In the genomic region with DNA sequence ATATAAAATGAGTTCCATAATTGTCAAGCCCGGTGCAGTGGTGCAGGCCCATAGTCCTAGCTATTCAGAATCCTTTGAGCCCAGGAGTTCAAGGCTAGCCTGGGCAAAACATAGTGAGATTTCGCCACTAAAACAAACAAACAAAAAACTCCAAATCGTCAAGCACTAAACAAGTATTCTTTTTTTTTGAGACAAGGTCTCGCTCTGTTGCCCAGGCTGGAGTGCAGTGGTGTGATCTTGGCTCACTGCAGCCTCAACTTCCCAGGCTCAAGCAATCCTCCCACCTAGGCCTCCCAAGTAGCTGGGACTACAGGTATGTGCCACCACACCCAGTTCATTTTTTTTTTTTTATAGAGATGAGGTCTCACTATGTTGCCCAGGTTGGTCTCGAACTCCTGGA, we compare ENCODE assay signal across 1 cellular context. TPM values are rescaled to one million over a fixed set of nuclear protein-coding genes. Genes with fewer than 3 reads are reported as not detected.
"Had no signal": no experiment of that assay in that cellular context is flagged by ENCODE, and none has a peak within 500 bp of the region (broad histone marks: within the 10 kb centered on the region; RNA-seq: fewer than 3 reads in every experiment).

No MANE protein-coding gene starts in this region.

RNA-seq across cellular contexts. Expression of a gene that starts 29.4 kb away (rescaled TPM):
- total RNA-seq: foreskin keratinocyte had no signal
- polyA plus RNA-seq: foreskin keratinocyte had no signal
